8 cellular contexts compared by ENCODE assay signal in the genomic region with DNA sequence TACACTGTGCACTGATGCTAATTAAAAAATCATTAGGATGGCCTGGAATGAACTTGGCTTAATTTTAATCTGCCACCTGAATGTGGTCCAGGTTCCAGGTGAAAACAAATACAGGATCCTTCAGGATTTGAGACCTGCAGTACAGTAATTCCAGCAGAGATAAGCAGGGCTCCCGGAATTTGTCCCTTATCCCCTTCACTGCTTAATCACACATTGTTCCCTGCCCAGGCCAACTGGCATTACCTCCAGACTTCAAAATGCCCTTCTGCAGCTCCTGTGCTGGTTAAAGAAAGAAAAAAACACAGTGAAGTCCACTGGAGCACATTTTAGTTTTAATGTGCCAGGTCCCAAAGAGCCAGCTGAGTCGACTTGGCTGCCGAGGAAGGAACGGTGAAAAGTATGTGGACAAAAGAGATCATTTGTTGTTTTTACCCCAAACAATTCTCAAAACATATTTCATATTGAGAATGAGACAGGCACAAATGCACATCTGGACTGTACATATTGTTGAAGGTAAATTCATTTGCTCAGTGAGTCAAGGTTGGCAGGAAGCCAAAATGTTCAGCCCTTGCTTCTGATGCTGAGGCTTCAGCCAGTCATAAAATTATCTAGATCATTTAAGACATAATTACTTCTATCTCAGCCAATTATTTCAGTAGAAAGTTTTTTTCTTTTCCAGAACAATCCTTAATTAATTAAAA. TPM values are rescaled to one million over a fixed set of nuclear protein-coding genes. Genes with fewer than 3 reads are reported as not detected.
DNase-seq lines count a peak whose midpoint lies in the region; ATAC-seq and TF ChIP-seq lines count a peak whose summit lies in the region.

No MANE protein-coding gene starts in this region.

- intact Hi-C loops in gastrocnemius medialis (cut with DNase I; ENCODE audit: low total_unique reads), result loop anchor here (10.0 kb wide), 2 partner anchors 97 to 223 kb away; partner anchors contain the start of genes FBXO28 and WDR26

- H3K4me3 ChIP-seq in gastrocnemius medialis, result no peak overlapping the region

- in situ Hi-C loops in gastrocnemius medialis (cut with MboI; ENCODE audit: low sequenced_read_pairs in 4 of 4), result no loop called here

- H3K27me3 ChIP-seq in gastrocnemius medialis, result no peaks in the 10 kb centered on the region

- peak overlapping the region in 2 of 4 donors; percentile 16 to 56 for H3K27ac ChIP-seq in gastrocnemius medialis

- no peak for TF ChIP-seq POLR2A in gastrocnemius medialis (IDR thresholded peaks at IDR 0.05)

- DNase-seq in COR-L47 (lab: John Stamatoyannopoulos, UW) (peak; percentile 80), NCI-H1092 treated with DMSO at 0.1 percent for 48 hours (lab: John Stamatoyannopoulos, UW) (peak; percentile 40), iris pigment epithelial cell (ENCODE audit: low read depth) (peak; percentile 80), HuH-7 (ENCODE audit: low spot score) (no peak), gastrocnemius medialis (no peak)

- no peaks in the 10 kb centered on the region for H3K9me3 ChIP-seq in gastrocnemius medialis

- peak; percentile 84 for ATAC-seq in SK-N-SH treated with all-trans-retinoic acid at 6 μM for 48 hours
- no peak for ATAC-seq in GM21390 (IDR thresholded peaks at IDR 0.05; ENCODE audit: unreplicated experiment)
- ATAC-seq in gastrocnemius medialis, result no peak
- no peak for ATAC-seq in HG03378 (IDR thresholded peaks at IDR 0.05; ENCODE audit: unreplicated experiment)

- H3K36me3 ChIP-seq in gastrocnemius medialis, result no peaks in the 10 kb centered on the region

- peaks cover 6 to 12% of the 10 kb centered on the region in 2 donors for H3K4me1 ChIP-seq in gastrocnemius medialis

- TF ChIP-seq CTCF in gastrocnemius medialis (IDR thresholded peaks at IDR 0.05 in 4 of 5, conservative IDR thresholded peaks at IDR 0.05 in 1 of 5), result no peak

TF ChIP-seq in SK-N-SH treated with all-trans-retinoic acid at 6 μM for 48 hours, 23 proteins besides CTCF, POLR2A, EP300 and RAD21:
- TF ChIP-seq ZFP30 (CRISPR knock-in tag; IDR thresholded peaks at IDR 0.05), result no peak
- TF ChIP-seq CREB5 (CRISPR knock-in tag; IDR thresholded peaks at IDR 0.05; ENCODE audit: low read depth), result no peak
- TF ChIP-seq SNAI2 (CRISPR knock-in tag; IDR thresholded peaks at IDR 0.05), result no peak
- TF ChIP-seq OSR1 (CRISPR knock-in tag; IDR thresholded peaks at IDR 0.05), result no peak
- no peak; the same call in 1 of the 2 replicates for TF ChIP-seq TCF4 (CRISPR knock-in tag; IDR thresholded peaks at IDR 0.05; ENCODE audit: borderline replicate concordance)

RNA-seq across cellular contexts. Expression of gene DEGS1, which starts 28.4 kb away (rescaled TPM):
- total RNA-seq in gastrocnemius medialis, result 10 to 100 TPM; 21.5 to 26.3 (median 24.2) TPM

Comparison
In these comparisons a context has a peak if more than half of its experiments do, and no peak if none do; other contexts are left out.
1. DNase-seq: peak in COR-L47 (single experiment), NCI-H1092 treated with DMSO at 0.1 percent for 48 hours (single experiment) and iris pigment epithelial cell (single experiment); none in HuH-7 (single experiment) and gastrocnemius medialis (0 of 2).